28 cellular contexts compared by ENCODE assay signal in the genomic region with DNA sequence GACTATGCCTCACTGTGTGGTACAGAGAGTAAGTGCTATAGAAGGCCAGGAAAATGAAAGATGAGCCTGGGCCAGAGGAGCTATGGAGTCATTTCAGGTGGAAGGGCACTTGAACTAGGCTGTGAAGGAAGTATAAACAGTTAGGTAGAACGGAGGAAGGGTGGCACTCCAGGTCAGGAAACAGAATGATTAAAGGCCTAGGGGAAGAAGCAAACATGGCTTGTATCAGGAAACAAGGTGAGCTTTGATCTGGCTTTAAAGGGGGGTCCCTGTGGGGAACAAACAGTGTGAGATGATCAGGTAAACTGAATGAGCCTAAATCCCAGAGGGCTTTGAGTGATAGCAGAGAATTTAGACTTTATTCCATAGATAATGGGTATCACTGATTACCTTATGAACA. TPM values are rescaled to one million over a fixed set of nuclear protein-coding genes. Genes with fewer than 3 reads are reported as not detected.
A peak's percentile ranks its signal among the peaks of the same experiment; 100 is the strongest.
DNase-seq lines count a peak whose midpoint lies in the region; ATAC-seq, FAIRE-seq and TF ChIP-seq lines count a peak whose summit lies in the region.
"Had no signal": no experiment of that assay in that cellular context is flagged by ENCODE, and none has a peak within 500 bp of the region (broad histone marks: within the 10 kb centered on the region; RNA-seq: fewer than 3 reads in every experiment).

No MANE protein-coding gene starts in this region.

- H3K4me3 ChIP-seq in HepG2 (replicated peaks in 1 of 3; ENCODE audit: insufficient read depth in 1 of 3, low read depth in 2 of 3, low read length in 3 of 3): no peak overlapping the region
- no peak overlapping the region for H3K4me3 ChIP-seq in right lobe of liver
- H3K4me3 ChIP-seq: gastroesophageal sphincter, pancreas had no signal

- H3K4me1 ChIP-seq in HepG2 (ENCODE audit: insufficient read depth, low read length) (peaks cover 14% of the 10 kb centered on the region), right lobe of liver (no peaks in the 10 kb centered on the region), foreskin keratinocyte (no peaks in the 10 kb centered on the region)

- no peaks in the 10 kb centered on the region for H4K20me1 ChIP-seq in HepG2 (ENCODE audit: insufficient read depth, low read length)

- H3K9me3 ChIP-seq in HepG2 (ENCODE audit: low read length) (no peaks in the 10 kb centered on the region), right lobe of liver (no peaks in the 10 kb centered on the region)
- H3K9me3 ChIP-seq: gastroesophageal sphincter, pancreas had no signal

- TF ChIP-seq CTCF in HepG2 (CRISPR knock-in tag; IDR thresholded peaks at IDR 0.05) (peak; percentile 44), right lobe of liver (IDR thresholded peaks at IDR 0.05) (no peak), endothelial cell (IDR thresholded peaks at IDR 0.05; ENCODE audit: unreplicated experiment) (no peak), foreskin keratinocyte (conservative IDR thresholded peaks at IDR 0.05) (no peak)

- intact Hi-C loops in HepG2 (cut with micrococcal nuclease; ENCODE audit: unreplicated experiment) (no loop called here), right lobe of liver (cut with DNase I) (loop anchor here in 1 of 2 donors (10.0 kb wide), 1 partner anchor 56 kb away; no protein-coding TSS in a partner anchor)

- H3K27ac ChIP-seq in HepG2 (ENCODE audit: extremely low read length, insufficient read depth, low read length) (peak overlapping the region; percentile 41), right lobe of liver (no peak overlapping the region), foreskin keratinocyte (no peak overlapping the region)
- H3K27ac ChIP-seq: gastroesophageal sphincter, pancreas had no signal

- ATAC-seq in HepG2 (peak; percentile 79), right lobe of liver (no peak), T-cell (replicated peaks in 1 of 4) (peak in 3 of 4 experiments; percentile 43 to 56 (median 50)), foreskin keratinocyte (no peak)
- ATAC-seq: activated CD8-positive, alpha-beta memory T cell treated with anti-CD3 and anti-CD28 coated beads, Interleukin-2, amount 10 ng/mL, durations not matched to agents 7 days and 5 days; gastroesophageal sphincter; left lobe of liver; pancreas; sciatic nerve had no signal

- H3K36me3 ChIP-seq in HepG2 (replicated peaks in 1 of 2; ENCODE audit: control insufficient read depth in 1 of 2, insufficient read depth in 2 of 2, low read length in 2 of 2) (peaks cover 9 to 26% of the 10 kb centered on the region in 2 experiments), right lobe of liver (peaks cover 0 to 14% (median 0%) of the 10 kb centered on the region in 4 donors)

- H3K27ac Mint-ChIP-seq in T-cell (peak overlapping the region; percentile 4 to 77), endothelial cell (ENCODE audit: unreplicated experiment) (peak overlapping the region; percentile 12)
- H3K27ac Mint-ChIP-seq: activated CD8-positive, alpha-beta memory T cell treated with anti-CD3 and anti-CD28 coated beads, Interleukin-2, amount 10 ng/mL, durations not matched to agents 7 days and 5 days; endodermal cell; nephron progenitor cell; stimulated activated naive CD8-positive, alpha-beta T cell treated with anti-CD3 and anti-CD28 coated beads, Interleukin-15, Interleukin-2, amounts not matched to agents 100 ng/mL and 50 ng/mL, for 24 hours had no signal

- peak; percentile 39 for DNase-seq in HepG2 (ENCODE audit: low spot score)
- DNase-seq in right lobe of liver: no peak
- DNase-seq in T-cell: no peak
- no peak for DNase-seq in endothelial cell (ENCODE audit: low spot score)
- DNase-seq in putamen (ENCODE audit: low spot score): no peak
- no peak for DNase-seq in foreskin keratinocyte
- no peak for DNase-seq in central memory CD4-positive, alpha-beta T cell
- DNase-seq: activated CD4-positive, CD25-positive, alpha-beta regulatory T cell treated with anti-CD3 and anti-CD28 coated beads, Interleukin-2, amount 50 U/mL, for 72 hours; activated CD8-positive, alpha-beta memory T cell treated with anti-CD3 and anti-CD28 coated beads, Interleukin-2, amount 10 ng/mL, durations not matched to agents 7 days and 5 days; amniotic stem cell; DMS79; GOT3; hippocampal formation; KBM-7; MM.1S; NCI-H1417 treated with DMSO at 0.1 percent for 48 hours; NCI-H526; nephron progenitor cell; pancreas; stimulated activated CD4-positive, alpha-beta T cell treated with anti-CD3 and anti-CD28 coated beads, Interleukin-4, amount 100 ng/mL, for 4 hours had no signal

- POLR2A ChIA-PET in HepG2 (lab: Yijun Ruan, JAX) (interaction anchor here (2.3 kb wide), 1 partner anchor 17 kb away, joined by 8 read pairs; the partner anchor contains the start of gene MAP3K3), T-cell (lab: Charles Lee) (no interaction called here)

- 2% methylated on average over 1 of the region's 1 CpG for WGBS in HepG2 (ENCODE audit: low lambda C conversion rate)
- WGBS in right lobe of liver (ENCODE audit: insufficient coverage, low coverage, low lambda C conversion rate, missing lambda C conversion rate): 67% methylated on average over 1 of the region's 1 CpG

- H3K4me1 Mint-ChIP-seq in T-cell (peaks cover 23 to 37% (median 26%) of the 10 kb centered on the region in 3 donors), endothelial cell (ENCODE audit: unreplicated experiment) (peaks cover 53% of the 10 kb centered on the region)

- CTCF ChIA-PET in HepG2 (lab: Yijun Ruan, JAX; ENCODE audit: low intra/inter-chr PET ratio, low total read pairs): no interaction called here
- CTCF ChIA-PET in T-cell (lab: Charles Lee): no interaction called here

- H3K9me3 Mint-ChIP-seq in T-cell: no peaks in the 10 kb centered on the region
- H3K9me3 Mint-ChIP-seq in endothelial cell (ENCODE audit: unreplicated experiment): no peaks in the 10 kb centered on the region
- H3K9me3 Mint-ChIP-seq: endodermal cell; nephron progenitor cell; stimulated activated naive CD8-positive, alpha-beta T cell treated with anti-CD3 and anti-CD28 coated beads, Interleukin-15, Interleukin-2, amounts not matched to agents 100 ng/mL and 50 ng/mL, for 24 hours had no signal

- TF ChIP-seq RAD21 in HepG2 (CRISPR knock-in tag; IDR thresholded peaks at IDR 0.05): no peak

- H3K9ac ChIP-seq in HepG2 (ENCODE audit: insufficient read depth, low read depth, low read length): no peak overlapping the region

- H3K4me3 Mint-ChIP-seq in T-cell (peak overlapping the region in 1 of 3 donors; percentile 11), endothelial cell (ENCODE audit: unreplicated experiment) (peak overlapping the region; percentile 43)
- H3K4me3 Mint-ChIP-seq: activated CD8-positive, alpha-beta memory T cell treated with anti-CD3 and anti-CD28 coated beads, Interleukin-2, amount 10 ng/mL, durations not matched to agents 7 days and 5 days; endodermal cell; nephron progenitor cell; stimulated activated naive CD8-positive, alpha-beta T cell treated with anti-CD3 and anti-CD28 coated beads, Interleukin-15, Interleukin-2, amounts not matched to agents 100 ng/mL and 50 ng/mL, for 24 hours had no signal

- H3K27me3 Mint-ChIP-seq in T-cell (no peaks in the 10 kb centered on the region), endothelial cell (ENCODE audit: unreplicated experiment) (peaks cover 5% of the 10 kb centered on the region)
- H3K27me3 Mint-ChIP-seq: activated CD8-positive, alpha-beta memory T cell treated with anti-CD3 and anti-CD28 coated beads, Interleukin-2, amount 10 ng/mL, durations not matched to agents 7 days and 5 days; stimulated activated naive CD8-positive, alpha-beta T cell treated with anti-CD3 and anti-CD28 coated beads, Interleukin-15, Interleukin-2, amounts not matched to agents 100 ng/mL and 50 ng/mL, for 24 hours had no signal

- H2AFZ ChIP-seq in HepG2 (ENCODE audit: low read length): no peak overlapping the region

- H3K36me3 Mint-ChIP-seq in T-cell (peaks cover 43% of the 10 kb centered on the region), endothelial cell (ENCODE audit: low read depth, unreplicated experiment) (peaks cover 37% of the 10 kb centered on the region)

- H3K27me3 ChIP-seq in HepG2 (ENCODE audit: control insufficient read depth in 1 of 2, insufficient read depth in 2 of 2, low read length in 2 of 2): no peaks in the 10 kb centered on the region
- H3K27me3 ChIP-seq in right lobe of liver: no peaks in the 10 kb centered on the region
- H3K27me3 ChIP-seq in foreskin keratinocyte: no peaks in the 10 kb centered on the region
- H3K27me3 ChIP-seq: gastroesophageal sphincter, pancreas had no signal

- no TSS peak for BruUV-seq in HepG2 (replicated peaks; lab: Mats Ljungman, UMichigan)

- FAIRE-seq in HepG2 (lab: Jason Lieb, UNC): no peak
- FAIRE-seq: colon, pancreas, RCC 7860, TTC549 had no signal

- TF ChIP-seq POLR2A in HepG2 (IDR thresholded peaks at IDR 0.05; ENCODE audit: insufficient read depth in 1 of 2, low read depth in 2 of 2, low read length in 2 of 2) (no peak), right lobe of liver (IDR thresholded peaks at IDR 0.05) (no peak)

- in situ Hi-C loops in HepG2 (cut with HindIII; ENCODE audit: extremely low pct_ligation_motif_present, low pct_unique_long_range_greater_than_20kb): no loop called here

- H3K79me2 ChIP-seq in HepG2 (ENCODE audit: insufficient read depth, low read length): no peaks in the 10 kb centered on the region

- TF ChIP-seq EP300 in HepG2 (IDR thresholded peaks at IDR 0.05; ENCODE audit: low read depth in 2 of 2, low read length in 2 of 2): peak in 1 of 2 experiments; percentile 35; a peak in 1 of 4 replicates
- no peak for TF ChIP-seq EP300 in HepG2 (CRISPR knock-in tag; IDR thresholded peaks at IDR 0.05; ENCODE audit: borderline replicate concordance)

- H3K4me2 ChIP-seq in HepG2 (ENCODE audit: low read depth, low read length): peak overlapping the region; percentile 33; the same call in 1 of the 2 replicates

RNA-seq across cellular contexts. Expression of gene MAP3K3, which starts 16.9 kb away (rescaled TPM):
- total RNA-seq in HepG2 (2016; rRNA removed; fragmentation: Illumina TruSeq; extraction: Trizol) (15.9 and 21.8 TPM in 2 replicates), right lobe of liver (10 to 100 TPM; 10.6 to 15.8 (median 13.0) TPM), T-cell (10 to 100 TPM; 71.0 to 91.1 (median 85.4) TPM), endothelial cell (ENCODE audit: unreplicated experiment) (112 TPM), foreskin keratinocyte (17.8 and 20.2 TPM in 2 replicates)
- total RNA-seq in HepG2 (2016; cell fraction: cytosol; rRNA removed; fragmentation: Illumina TruSeq; extraction: Trizol; ENCODE audit: low read depth): 5.8 and 7.6 TPM in 2 replicates
- total RNA-seq in HepG2 (2016; cell fraction: insoluble cytoplasmic fraction; rRNA removed; fragmentation: Illumina TruSeq; extraction: Trizol): 13.8 and 21.1 TPM in 2 replicates
- total RNA-seq in HepG2 (2016; cell fraction: membrane; rRNA removed; fragmentation: Illumina TruSeq; extraction: Trizol): 20.5 TPM in 2 replicates
- total RNA-seq in HepG2 (2016; cell fraction: nucleus; rRNA removed; fragmentation: Illumina TruSeq; extraction: Trizol): 20.6 and 23.3 TPM in 2 replicates
- polyA plus RNA-seq in HepG2 (2011; rRNA removed) (17.7 and 21.7 TPM in 2 replicates), foreskin keratinocyte (6.1 and 7.3 TPM in 2 replicates)
- polyA plus RNA-seq in HepG2 (2011; cell fraction: cytosol; rRNA removed): 15.0 and 15.2 TPM in 2 replicates
- 38.1 and 41.6 TPM in 2 replicates for polyA plus RNA-seq in HepG2 (2011; cell fraction: nucleus; rRNA removed)
- polyA plus RNA-seq in HepG2 (2012): 18.1 and 21.8 TPM in 2 replicates
- 3.4 and 4.0 TPM in 2 replicates for polyA plus RNA-seq in HepG2 (2016; cell fraction: cytosol; fragmentation: Illumina TruSeq; extraction: Trizol; ENCODE audit: low read depth)
- polyA plus RNA-seq in HepG2 (2016; cell fraction: insoluble cytoplasmic fraction; fragmentation: Illumina TruSeq; extraction: Trizol; ENCODE audit: low read depth): 9.6 and 14.2 TPM in 2 replicates
- polyA plus RNA-seq in HepG2 (2016; cell fraction: membrane; fragmentation: Illumina TruSeq; extraction: Trizol; ENCODE audit: low read depth): 12.0 and 12.9 TPM in 2 replicates
- 39.2 and 42.5 TPM in 2 replicates for polyA plus RNA-seq in HepG2 (2016; cell fraction: nucleus; fragmentation: Illumina TruSeq; extraction: Trizol; ENCODE audit: insufficient read depth, low read depth)
- 26.0 and 28.8 TPM in 2 replicates for polyA minus RNA-seq in HepG2 (2011; rRNA and poly(A)+ RNA removed; ENCODE audit: low replicate concordance)
- 9.8 and 12.7 TPM in 2 replicates for polyA minus RNA-seq in HepG2 (2011; cell fraction: cytosol; rRNA and poly(A)+ RNA removed)
- polyA minus RNA-seq in HepG2 (2011; cell fraction: nucleus; rRNA and poly(A)+ RNA removed): 39.9 and 44.1 TPM in 2 replicates

RNA-seq across cellular contexts. Expression of gene TACO1, which starts 38.4 kb away (rescaled TPM):
- 53.6 and 57.6 TPM in 2 replicates for total RNA-seq in HepG2 (2016; rRNA removed; fragmentation: Illumina TruSeq; extraction: Trizol)
- 17.7 and 19.3 TPM in 2 replicates for total RNA-seq in HepG2 (2016; cell fraction: cytosol; rRNA removed; fragmentation: Illumina TruSeq; extraction: Trizol; ENCODE audit: low read depth)
- 52.7 and 55.4 TPM in 2 replicates for total RNA-seq in HepG2 (2016; cell fraction: insoluble cytoplasmic fraction; rRNA removed; fragmentation: Illumina TruSeq; extraction: Trizol)
- total RNA-seq in HepG2 (2016; cell fraction: membrane; rRNA removed; fragmentation: Illumina TruSeq; extraction: Trizol): 30.0 and 35.3 TPM in 2 replicates
- total RNA-seq in HepG2 (2016; cell fraction: nucleus; rRNA removed; fragmentation: Illumina TruSeq; extraction: Trizol): 24.0 and 25.8 TPM in 2 replicates
- polyA plus RNA-seq in HepG2 (2011; rRNA removed): 33.3 and 34.7 TPM in 2 replicates
- 30.0 and 33.8 TPM in 2 replicates for polyA plus RNA-seq in HepG2 (2011; cell fraction: cytosol; rRNA removed)
- 19.5 and 24.4 TPM in 2 replicates for polyA plus RNA-seq in HepG2 (2011; cell fraction: nucleus; rRNA removed)
- 32.7 and 34.2 TPM in 2 replicates for polyA plus RNA-seq in HepG2 (2012)
- 18.0 and 21.7 TPM in 2 replicates for polyA plus RNA-seq in HepG2 (2016; cell fraction: cytosol; fragmentation: Illumina TruSeq; extraction: Trizol; ENCODE audit: low read depth)
- 63.2 and 67.2 TPM in 2 replicates for polyA plus RNA-seq in HepG2 (2016; cell fraction: insoluble cytoplasmic fraction; fragmentation: Illumina TruSeq; extraction: Trizol; ENCODE audit: low read depth)
- polyA plus RNA-seq in HepG2 (2016; cell fraction: membrane; fragmentation: Illumina TruSeq; extraction: Trizol; ENCODE audit: low read depth): 24.8 and 29.6 TPM in 2 replicates
- 40.5 and 41.7 TPM in 2 replicates for polyA plus RNA-seq in HepG2 (2016; cell fraction: nucleus; fragmentation: Illumina TruSeq; extraction: Trizol; ENCODE audit: insufficient read depth, low read depth)
- polyA minus RNA-seq in HepG2 (2011; rRNA and poly(A)+ RNA removed; ENCODE audit: low replicate concordance): 30.2 and 32.4 TPM in 2 replicates
- 18.8 and 19.7 TPM in 2 replicates for polyA minus RNA-seq in HepG2 (2011; cell fraction: cytosol; rRNA and poly(A)+ RNA removed)
- polyA minus RNA-seq in HepG2 (2011; cell fraction: nucleus; rRNA and poly(A)+ RNA removed): 10.7 and 11.7 TPM in 2 replicates
- 10 to 100 TPM; 30.6 to 46.7 (median 35.5) TPM for total RNA-seq in right lobe of liver
- total RNA-seq in T-cell: 10 to 100 TPM; 10.9 to 20.5 (median 18.8) TPM
- total RNA-seq in endothelial cell (ENCODE audit: unreplicated experiment): 19.4 TPM
- 27.1 and 30.6 TPM in 2 replicates for total RNA-seq in foreskin keratinocyte
- polyA plus RNA-seq in foreskin keratinocyte: 31.8 and 34.5 TPM in 2 replicates

Comparison
In these comparisons a context has a peak if more than half of its experiments do, and no peak if none do; other contexts are left out.
1. ATAC-seq: peak in HepG2 (single experiment) and T-cell (3 of 4); none in right lobe of liver (0 of 4) and foreskin keratinocyte (single experiment).